ENCODE assay signal across 17 cellular contexts in genomic region chr17:19707728-19708221, GRCh38. TPM values are rescaled to one million over a fixed set of nuclear protein-coding genes. Genes with fewer than 3 reads are reported as not detected.
DNase-seq lines count a peak whose midpoint lies in the region; ATAC-seq and TF ChIP-seq lines count a peak whose summit lies in the region.
"Had no signal": no experiment of that assay in that cellular context is flagged by ENCODE, and none has a peak within 500 bp of the region (broad histone marks: within the 10 kb centered on the region; RNA-seq: fewer than 3 reads in every experiment).

No MANE protein-coding gene starts in this region.

- peak; percentile 16 for DNase-seq in GM13977 (ENCODE audit: low spot score)
- no peak for DNase-seq in RWPE1 (ENCODE audit: low spot score)
- peak; percentile 64 for DNase-seq in left ventricle myocardium superior
- no peak for DNase-seq in stimulated activated effector memory CD8-positive, alpha-beta T cell treated with anti-CD3 and anti-CD28 coated beads, Interleukin-12 subunit alpha, Interleukin-12 subunit beta, amount 100 ng/mL, for 72 hours (ENCODE audit: low spot score in 2 of 2)
- DNase-seq in activated CD4-positive, alpha-beta T cell treated with anti-CD3 and anti-CD28 coated beads for 36 hours: no peak
- DNase-seq in AG08396 (ENCODE audit: low spot score): no peak
- DNase-seq: activated gamma-delta T cell treated with Interleukin-2 at 50 U/mL for 16 hours; amniotic stem cell; effector CD8-positive, alpha-beta T cell; stimulated activated CD4-positive, alpha-beta T cell treated with anti-CD3 and anti-CD28 coated beads, Interleukin-4, amount 100 ng/mL, for 1 hour; T-helper 17 cell had no signal

- in situ Hi-C loops in GM13977 (cut with MboI; ENCODE audit: low pct_unique_long_range_greater_than_20kb, low sequenced_read_pairs, unreplicated experiment): loop anchor here (25.0 kb wide), 1 partner anchor 95 kb away; no protein-coding TSS in a partner anchor

- H3K27ac Mint-ChIP-seq in stimulated activated effector memory CD8-positive, alpha-beta T cell treated with anti-CD3 and anti-CD28 coated beads, Interleukin-12 subunit alpha, Interleukin-12 subunit beta, amount 100 ng/mL, for 72 hours: no peak overlapping the region
- H3K27ac Mint-ChIP-seq in activated CD4-positive, alpha-beta T cell treated with anti-CD3 and anti-CD28 coated beads for 36 hours: no peak overlapping the region
- H3K27ac Mint-ChIP-seq: T-helper 17 cell, WTC11 had no signal

- peak overlapping the region; percentile 96 for H3K27ac ChIP-seq in RWPE1
- H3K27ac ChIP-seq: left lung, thoracic aorta had no signal

- H3K4me1 Mint-ChIP-seq in stimulated activated effector memory CD8-positive, alpha-beta T cell treated with anti-CD3 and anti-CD28 coated beads, Interleukin-12 subunit alpha, Interleukin-12 subunit beta, amount 100 ng/mL, for 72 hours: no peaks in the 10 kb centered on the region
- no peaks in the 10 kb centered on the region for H3K4me1 Mint-ChIP-seq in activated CD4-positive, alpha-beta T cell treated with anti-CD3 and anti-CD28 coated beads for 36 hours
- H3K4me1 Mint-ChIP-seq: T-helper 17 cell had no signal

- TF ChIP-seq CTCF in GM13977 (IDR thresholded peaks at IDR 0.05; ENCODE audit: extremely low read depth, insufficient read depth, missing control alignments): no peak
- TF ChIP-seq CTCF in RWPE1 (conservative IDR thresholded peaks at IDR 0.05; ENCODE audit: low read depth): no peak

- H3K4me3 Mint-ChIP-seq in stimulated activated effector memory CD8-positive, alpha-beta T cell treated with anti-CD3 and anti-CD28 coated beads, Interleukin-12 subunit alpha, Interleukin-12 subunit beta, amount 100 ng/mL, for 72 hours: no peak overlapping the region
- H3K4me3 Mint-ChIP-seq in activated CD4-positive, alpha-beta T cell treated with anti-CD3 and anti-CD28 coated beads for 36 hours: no peak overlapping the region
- H3K4me3 Mint-ChIP-seq: T-helper 17 cell, WTC11 had no signal

- H3K9me3 Mint-ChIP-seq in stimulated activated effector memory CD8-positive, alpha-beta T cell treated with anti-CD3 and anti-CD28 coated beads, Interleukin-12 subunit alpha, Interleukin-12 subunit beta, amount 100 ng/mL, for 72 hours: no peaks in the 10 kb centered on the region
- no peaks in the 10 kb centered on the region for H3K9me3 Mint-ChIP-seq in activated CD4-positive, alpha-beta T cell treated with anti-CD3 and anti-CD28 coated beads for 36 hours (ENCODE audit: low read depth)
- H3K9me3 Mint-ChIP-seq: WTC11 had no signal

- H3K27me3 Mint-ChIP-seq in activated CD4-positive, alpha-beta T cell treated with anti-CD3 and anti-CD28 coated beads for 36 hours: no peaks in the 10 kb centered on the region
- H3K27me3 Mint-ChIP-seq: T-helper 17 cell had no signal

- intact Hi-C loops in left ventricle myocardium superior (cut with micrococcal nuclease): no loop called here
- intact Hi-C loops in activated CD4-positive, alpha-beta T cell treated with anti-CD3 and anti-CD28 coated beads for 36 hours (cut with DNase I, micrococcal nuclease): no loop called here

- ATAC-seq in left ventricle myocardium superior (peak; percentile 78), GM19328 (IDR thresholded peaks at IDR 0.05; ENCODE audit: unreplicated experiment) (no peak)
- ATAC-seq in stimulated activated effector memory CD8-positive, alpha-beta T cell treated with anti-CD3 and anti-CD28 coated beads, Interleukin-12 subunit alpha, Interleukin-12 subunit beta, amount 100 ng/mL, for 72 hours: peak; percentile 15
- no peak for ATAC-seq in activated CD4-positive, alpha-beta T cell treated with anti-CD3 and anti-CD28 coated beads for 36 hours
- ATAC-seq: left lung, T-helper 17 cell, WTC11 had no signal

- CTCF ChIA-PET in RWPE1 (lab: Yijun Ruan, JAX): interaction anchor here (0.9 to 1.0 kb wide), 2 partner anchors 9 to 11 kb away, joined by 4 to 6 read pairs; no protein-coding TSS in a partner anchor
- CTCF ChIA-PET in activated CD4-positive, alpha-beta T cell treated with anti-CD3 and anti-CD28 coated beads for 36 hours (lab: Charles Lee): no interaction called here

- no peaks in the 10 kb centered on the region for H3K36me3 Mint-ChIP-seq in stimulated activated effector memory CD8-positive, alpha-beta T cell treated with anti-CD3 and anti-CD28 coated beads, Interleukin-12 subunit alpha, Interleukin-12 subunit beta, amount 100 ng/mL, for 72 hours
- no peaks in the 10 kb centered on the region for H3K36me3 Mint-ChIP-seq in activated CD4-positive, alpha-beta T cell treated with anti-CD3 and anti-CD28 coated beads for 36 hours (ENCODE audit: low read depth)
- H3K36me3 Mint-ChIP-seq: WTC11 had no signal

- POLR2A ChIA-PET in RWPE1 (lab: Yijun Ruan, JAX; ENCODE audit: low non-redundant PET): interaction anchor here (0.6 kb wide), 1 partner anchor 46 kb away, joined by 3 read pairs; no protein-coding TSS in a partner anchor
- POLR2A ChIA-PET in activated CD4-positive, alpha-beta T cell treated with anti-CD3 and anti-CD28 coated beads for 36 hours (lab: Charles Lee): no interaction called here

RNA-seq across cellular contexts. Expression of gene SLC47A2, which starts 8.6 kb away (rescaled TPM):
- total RNA-seq in left ventricle myocardium superior: not detected
- total RNA-seq in activated CD4-positive, alpha-beta T cell treated with anti-CD3 and anti-CD28 coated beads for 36 hours: not detected
- total RNA-seq: activated CD8-positive, alpha-beta memory T cell treated with anti-CD3 and anti-CD28 coated beads for 36 hours; left lung; skeletal muscle tissue; T-helper 17 cell; thoracic aorta; WTC11 had no signal

RNA-seq across cellular contexts. Expression of gene ALDH3A1, which starts 40.3 kb away (rescaled TPM):
- not detected for total RNA-seq in left ventricle myocardium superior
- not detected for total RNA-seq in activated CD4-positive, alpha-beta T cell treated with anti-CD3 and anti-CD28 coated beads for 36 hours
- total RNA-seq: activated CD8-positive, alpha-beta memory T cell treated with anti-CD3 and anti-CD28 coated beads for 36 hours; skeletal muscle tissue; T-helper 17 cell had no signal

RNA-seq across cellular contexts. Expression of gene ALDH3A2, which starts 59.2 kb away (rescaled TPM):
- total RNA-seq in left ventricle myocardium superior: 60.4 TPM
- total RNA-seq in activated CD4-positive, alpha-beta T cell treated with anti-CD3 and anti-CD28 coated beads for 36 hours: 10 to 100 TPM; 18.5 to 23.9 TPM

Comparison
In these comparisons a context has a peak if more than half of its experiments do, and no peak if none do; other contexts are left out.
1. DNase-seq: peak in GM13977 (single experiment) and left ventricle myocardium superior (single experiment); none in RWPE1 (single experiment), stimulated activated effector memory CD8-positive, alpha-beta T cell treated with anti-CD3 and anti-CD28 coated beads, Interleukin-12 subunit alpha, Interleukin-12 subunit beta, amount 100 ng/mL, for 72 hours (0 of 2), activated CD4-positive, alpha-beta T cell treated with anti-CD3 and anti-CD28 coated beads for 36 hours (single experiment) and AG08396 (single experiment).
2. ATAC-seq: peak in left ventricle myocardium superior (single experiment) and stimulated activated effector memory CD8-positive, alpha-beta T cell treated with anti-CD3 and anti-CD28 coated beads, Interleukin-12 subunit alpha, Interleukin-12 subunit beta, amount 100 ng/mL, for 72 hours (single experiment); none in activated CD4-positive, alpha-beta T cell treated with anti-CD3 and anti-CD28 coated beads for 36 hours (single experiment) and GM19328 (single experiment).